In the genomic region with DNA sequence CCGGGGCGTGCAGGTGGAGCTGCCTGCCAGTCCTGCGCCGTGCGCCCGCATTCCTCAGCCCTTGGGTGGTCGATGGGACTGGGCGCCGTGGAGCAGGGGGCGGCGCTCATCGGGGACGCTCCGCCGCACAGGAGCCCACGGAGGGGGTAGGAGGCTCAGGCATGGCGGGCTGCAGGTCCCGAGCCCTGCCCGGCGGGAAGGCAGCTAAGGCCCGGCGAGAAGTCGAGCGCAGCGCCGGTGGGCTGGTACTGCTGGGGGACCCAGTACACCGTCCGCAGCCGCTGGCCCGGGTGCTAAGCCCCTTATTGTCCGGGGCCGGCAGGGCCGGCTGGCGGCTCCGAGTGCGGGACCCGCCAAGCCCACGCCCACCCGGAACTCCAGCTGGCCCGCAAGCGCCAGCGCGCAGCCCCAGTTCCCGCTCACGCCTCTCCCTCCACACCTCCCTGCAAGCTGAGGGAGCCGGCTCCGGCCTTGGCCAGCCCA, we compare ENCODE assay signal across 7 cellular contexts. TPM values are rescaled to one million over a fixed set of nuclear protein-coding genes. Genes with fewer than 3 reads are reported as not detected.
DNase-seq lines count a peak whose midpoint lies in the region; ATAC-seq and TF ChIP-seq lines count a peak whose summit lies in the region.
"Not testable (repeated sequence)": the region's sequence is repeated elsewhere in the genome, so short reads cannot be mapped to it uniquely, and the experiment has no call there.

No MANE protein-coding gene starts in this region.

- 67 to 92% (median 76%) methylated on average over 5 to 47 of the region's 47 CpGs for WGBS in stomach, 5 donors

- H3K36me3 ChIP-seq in CD8-positive, alpha-beta memory T cell (ENCODE audit: insufficient read depth, low read length); lower lobe of right lung; stomach: not testable (repeated sequence)

- not testable (repeated sequence) for TF ChIP-seq EP300 in stomach (IDR thresholded peaks at IDR 0.05)

- peak overlapping the region in 1 of 8 donors; percentile 66 for H3K27ac Mint-ChIP-seq in CD8-positive, alpha-beta memory T cell
- not testable (repeated sequence) for H3K27ac Mint-ChIP-seq in effector memory CD8-positive, alpha-beta T cell

- TF ChIP-seq CTCF in lower lobe of right lung (IDR thresholded peaks at IDR 0.05); stomach (IDR thresholded peaks at IDR 0.05): not testable (repeated sequence)

- not testable (repeated sequence) for H3K27me3 Mint-ChIP-seq in CD8-positive, alpha-beta memory T cell; effector memory CD8-positive, alpha-beta T cell

- H3K4me1 ChIP-seq in CD8-positive, alpha-beta memory T cell (ENCODE audit: insufficient read depth, low read length); lower lobe of right lung; stomach: not testable (repeated sequence)

- TF ChIP-seq POLR2A in stomach (IDR thresholded peaks at IDR 0.05) = not testable (repeated sequence)

- peaks cover 12 to 22% (median 19%) of the 10 kb centered on the region in 3 donors for H3K4me1 Mint-ChIP-seq in CD8-positive, alpha-beta memory T cell
- H3K4me1 Mint-ChIP-seq in effector memory CD8-positive, alpha-beta T cell (ENCODE audit: low read depth in 2 of 2) = not testable (repeated sequence)

- intact Hi-C loops in left ventricle myocardium superior (cut with micrococcal nuclease); lower lobe of right lung (cut with DNase I); stomach (cut with DNase I; ENCODE audit: low total_unique reads): not testable (repeated sequence)

- ATAC-seq in effector memory CD8-positive, alpha-beta T cell (replicated peaks); left ventricle myocardium superior; lower lobe of right lung: not testable (repeated sequence)

- peaks cover 0 to 11% (median 0%) of the 10 kb centered on the region in 3 donors for H3K36me3 Mint-ChIP-seq in CD8-positive, alpha-beta memory T cell
- H3K36me3 Mint-ChIP-seq in effector memory CD8-positive, alpha-beta T cell (ENCODE audit: insufficient read depth) = not testable (repeated sequence)

- not testable (repeated sequence) for H3K9me3 Mint-ChIP-seq in CD8-positive, alpha-beta memory T cell; effector memory CD8-positive, alpha-beta T cell

- H3K27me3 ChIP-seq in CD8-positive, alpha-beta memory T cell (ENCODE audit: insufficient read depth, low read length, poor library complexity, severe bottlenecking); lower lobe of right lung (ENCODE audit: low read depth); stomach: not testable (repeated sequence)

- CTCF ChIA-PET in CD8-positive, alpha-beta memory T cell (lab: Charles Lee) = interaction anchor here (1.2 to 2.3 kb wide), 2 partner anchors 11 to 16 kb away, joined by 3 to 5 read pairs; no protein-coding TSS in a partner anchor

- peak overlapping the region in 5 of 7 donors; percentile 6 to 91 (median 80) for H3K4me3 Mint-ChIP-seq in CD8-positive, alpha-beta memory T cell
- peak overlapping the region; percentile 64 to 67 for H3K4me3 Mint-ChIP-seq in effector memory CD8-positive, alpha-beta T cell

- not testable (repeated sequence) for H3K4me3 ChIP-seq in CD8-positive, alpha-beta memory T cell (ENCODE audit: low read length)
- H3K4me3 ChIP-seq in lower lobe of right lung = peak overlapping the region; percentile 33
- H3K4me3 ChIP-seq in stomach = peak overlapping the region; percentile 15 to 39 (median 27)

- DNase-seq in CD8-positive, alpha-beta memory T cell = peak in 2 of 5 donors; percentile 11 to 18
- peak; percentile 59 for DNase-seq in activated CD8-positive, alpha-beta memory T cell treated with anti-CD3 and anti-CD28 coated beads for 24 hours
- DNase-seq in astrocyte of the hippocampus (ENCODE audit: low read depth, low spot score) (peak; percentile 4), left ventricle myocardium superior (peak; percentile 34)
- not testable (repeated sequence) for DNase-seq in effector memory CD8-positive, alpha-beta T cell; lower lobe of right lung; stomach

- not testable (repeated sequence) for H3K9me3 ChIP-seq in CD8-positive, alpha-beta memory T cell (ENCODE audit: low read length); lower lobe of right lung; stomach

- H3K27ac ChIP-seq in CD8-positive, alpha-beta memory T cell (ENCODE audit: low read depth, low read length); lower lobe of right lung; stomach: not testable (repeated sequence)

- POLR2A ChIA-PET in CD8-positive, alpha-beta memory T cell (lab: Charles Lee) = not testable (repeated sequence)

RNA-seq across cellular contexts. Expression of gene CMC1, which starts 41.0 kb away (rescaled TPM):
- 10 to 100 TPM; 46.3 to 50.1 TPM for total RNA-seq in CD8-positive, alpha-beta memory T cell
- polyA plus RNA-seq in CD8-positive, alpha-beta memory T cell = 205 TPM
- total RNA-seq in left ventricle myocardium superior = 35.9 TPM
- total RNA-seq in lower lobe of right lung = 23.6 TPM
- 10 to 100 TPM in 4 of 5 donors, 1 to 10 TPM in 1; 9.6 to 93.4 (median 17.1) TPM for total RNA-seq in stomach
- 10 to 100 TPM; 38.2 to 50.0 (median 43.1) TPM for polyA plus RNA-seq in stomach
